ENCODE assay signal across 7 cellular contexts in genomic region chr11:12724301-12725046, GRCh38. TPM values are rescaled to one million over a fixed set of nuclear protein-coding genes. Genes with fewer than 3 reads are reported as not detected.
A peak's percentile ranks its signal among the peaks of the same experiment; 100 is the strongest.
DNase-seq lines count a peak whose midpoint lies in the region; ATAC-seq lines count a peak whose summit lies in the region.

No MANE protein-coding gene starts in this region.

- H3K4me3 Mint-ChIP-seq in activated T-helper 1 cell treated with anti-CD3 and anti-CD28 coated beads, Interleukin-12 subunit alpha, Interleukin-12 subunit beta, Interleukin-2, Interleukin-4 antibody, amounts not matched to agents 30 ng/mL and 10 ng/mL and 1 ng/mL, durations not matched to agents 14 hours and 24 hours and 36 hours: no peak overlapping the region

- no peak overlapping the region for H3K27ac Mint-ChIP-seq in activated T-helper 1 cell treated with anti-CD3 and anti-CD28 coated beads, Interleukin-12 subunit alpha, Interleukin-12 subunit beta, Interleukin-2, Interleukin-4 antibody, amounts not matched to agents 30 ng/mL and 10 ng/mL and 1 ng/mL, durations not matched to agents 14 hours and 24 hours and 36 hours

- no peaks in the 10 kb centered on the region for H3K36me3 Mint-ChIP-seq in activated T-helper 1 cell treated with anti-CD3 and anti-CD28 coated beads, Interleukin-12 subunit alpha, Interleukin-12 subunit beta, Interleukin-2, Interleukin-4 antibody, amounts not matched to agents 30 ng/mL and 10 ng/mL and 1 ng/mL, durations not matched to agents 14 hours and 24 hours and 36 hours (ENCODE audit: low read depth)

- H3K27ac ChIP-seq in epithelial cell of prostate: peak overlapping the region; percentile 96
- H3K27ac ChIP-seq in muscle layer of colon (ENCODE audit: low read depth, low read length): peak overlapping the region; percentile 71

- ATAC-seq in GM21619 (IDR thresholded peaks at IDR 0.05; ENCODE audit: unreplicated experiment): no peak

- H3K9me3 Mint-ChIP-seq in activated T-helper 1 cell treated with anti-CD3 and anti-CD28 coated beads, Interleukin-12 subunit alpha, Interleukin-12 subunit beta, Interleukin-2, Interleukin-4 antibody, amounts not matched to agents 30 ng/mL and 10 ng/mL and 1 ng/mL, durations not matched to agents 14 hours and 24 hours and 36 hours: no peaks in the 10 kb centered on the region

- no peaks in the 10 kb centered on the region for H3K36me3 ChIP-seq in muscle layer of colon (ENCODE audit: insufficient read depth, low read length)

- H3K4me1 Mint-ChIP-seq in activated T-helper 1 cell treated with anti-CD3 and anti-CD28 coated beads, Interleukin-12 subunit alpha, Interleukin-12 subunit beta, Interleukin-2, Interleukin-4 antibody, amounts not matched to agents 30 ng/mL and 10 ng/mL and 1 ng/mL, durations not matched to agents 14 hours and 24 hours and 36 hours (ENCODE audit: low read depth): peaks cover 4% of the 10 kb centered on the region

- no peaks in the 10 kb centered on the region for H3K27me3 ChIP-seq in muscle layer of colon (ENCODE audit: control insufficient read depth in 1 of 2, insufficient read depth in 2 of 2, low read length in 2 of 2)

- DNase-seq in HS-27A (ENCODE audit: low read depth) (peak; percentile 86), NOMO-1 (lab: John Stamatoyannopoulos, UW; ENCODE audit: unreplicated experiment in 2 of 2) (peak; percentile 62 to 71), epithelial cell of prostate (ENCODE audit: low read depth, low spot score) (peak; percentile 73), GOT3 (lab: John Stamatoyannopoulos, UW) (no peak)
- no peak for DNase-seq in activated T-helper 1 cell treated with anti-CD3 and anti-CD28 coated beads, Interleukin-12 subunit alpha, Interleukin-12 subunit beta, Interleukin-2, Interleukin-4 antibody, amounts not matched to agents 30 ng/mL and 10 ng/mL and 1 ng/mL, durations not matched to agents 14 hours and 24 hours and 36 hours (ENCODE audit: low spot score)

- H3K27me3 Mint-ChIP-seq in activated T-helper 1 cell treated with anti-CD3 and anti-CD28 coated beads, Interleukin-12 subunit alpha, Interleukin-12 subunit beta, Interleukin-2, Interleukin-4 antibody, amounts not matched to agents 30 ng/mL and 10 ng/mL and 1 ng/mL, durations not matched to agents 14 hours and 24 hours and 36 hours (ENCODE audit: insufficient read depth): peaks cover 36% of the 10 kb centered on the region

- H3K4me1 ChIP-seq in muscle layer of colon (ENCODE audit: insufficient read depth, low read length): peaks cover 77% of the 10 kb centered on the region

- intact Hi-C loops in activated T-helper 1 cell treated with anti-CD3 and anti-CD28 coated beads, Interleukin-12 subunit alpha, Interleukin-12 subunit beta, Interleukin-2, Interleukin-4 antibody, amounts not matched to agents 30 ng/mL and 10 ng/mL and 1 ng/mL, durations not matched to agents 14 hours and 24 hours and 36 hours (cut with micrococcal nuclease): no loop called here

- H3K9me3 ChIP-seq in muscle layer of colon (ENCODE audit: low read length): no peaks in the 10 kb centered on the region

- no peak overlapping the region for H3K9ac ChIP-seq in muscle layer of colon (ENCODE audit: low read length)

- no peak overlapping the region for H3K4me3 ChIP-seq in muscle layer of colon (ENCODE audit: low read depth in 1 of 2, low read length in 2 of 2)

RNA-seq across cellular contexts. Expression of gene TEAD1, which starts 50.3 kb away (rescaled TPM):
- total RNA-seq in activated T-helper 1 cell treated with anti-CD3 and anti-CD28 coated beads, Interleukin-12 subunit alpha, Interleukin-12 subunit beta, Interleukin-2, Interleukin-4 antibody, amounts not matched to agents 30 ng/mL and 10 ng/mL and 1 ng/mL, durations not matched to agents 14 hours and 24 hours and 36 hours: 0.41 and 1.2 TPM in 2 replicates

Comparison
In these comparisons a context has a peak if more than half of its experiments do, and no peak if none do; other contexts are left out.
1. DNase-seq: peak in HS-27A (single experiment), NOMO-1 (2 of 2) and epithelial cell of prostate (single experiment); none in GOT3 (single experiment) and activated T-helper 1 cell treated with anti-CD3 and anti-CD28 coated beads, Interleukin-12 subunit alpha, Interleukin-12 subunit beta, Interleukin-2, Interleukin-4 antibody, amounts not matched to agents 30 ng/mL and 10 ng/mL and 1 ng/mL, durations not matched to agents 14 hours and 24 hours and 36 hours (single experiment).